In genomic region chr1:143945253-143945652, GRCh38 we compare ENCODE assay signal across 1 cellular context. TPM values are rescaled to one million over a fixed set of nuclear protein-coding genes. Genes with fewer than 3 reads are reported as not detected.
"Had no signal": no experiment of that assay in that cellular context is flagged by ENCODE, and none has a peak within 500 bp of the region (broad histone marks: within the 10 kb centered on the region; RNA-seq: fewer than 3 reads in every experiment).

No MANE protein-coding gene starts in this region.

RNA-seq across cellular contexts. Expression of gene FAM72C, which starts 26.5 kb away (rescaled TPM):
- polyA plus RNA-seq: IgD-negative memory B cell had no signal
